ENCODE assay signal across 7 cellular contexts in genomic region chr2:134466141-134466540, GRCh38.
DNase-seq lines count a peak whose midpoint lies in the region; FAIRE-seq and TF ChIP-seq lines count a peak whose summit lies in the region.

No MANE protein-coding gene starts in this region.

- no peak overlapping the region for H3K9ac ChIP-seq in Karpas-422 (ENCODE audit: low read length)

- FAIRE-seq in urothelium cell line (lab: Jason Lieb, UNC), result peak; percentile 37

- H3K27ac ChIP-seq in Karpas-422 (ENCODE audit: low read length), result no peak overlapping the region

- H3K9me3 ChIP-seq in Karpas-422 (ENCODE audit: low read length), result no peaks in the 10 kb centered on the region

- no peaks in the 10 kb centered on the region for H3K79me2 ChIP-seq in Karpas-422 (ENCODE audit: low read length)

- no peaks in the 10 kb centered on the region for H3K9me2 ChIP-seq in Karpas-422 (replicated peaks; ENCODE audit: insufficient read depth, low read length)

- DNase-seq in Karpas-422 (peak; percentile 70), SHP77 treated with DMSO at 0.1 percent for 48 hours (lab: John Stamatoyannopoulos, UW) (peak; percentile 8), fibroblast of mammary gland (ENCODE audit: low read depth) (peak; percentile 17), urothelium cell line (ENCODE audit: low spot score) (peak; percentile 55), GOT3 (lab: John Stamatoyannopoulos, UW) (no peak), globus pallidus (ENCODE audit: low spot score) (no peak)

- TF ChIP-seq CTCF in GM12875 (IDR thresholded peaks at IDR 0.05; ENCODE audit: borderline replicate concordance, insufficient read depth, low read depth, low read length) (peak; percentile 48; the same call in 1 of the 2 replicates), fibroblast of mammary gland (conservative IDR thresholded peaks at IDR 0.05; ENCODE audit: control insufficient read depth, insufficient read depth, low read depth, low read length) (no peak)

- no peak overlapping the region for H3K4me2 ChIP-seq in Karpas-422 (ENCODE audit: low read depth, low read length, poor library complexity, severe bottlenecking)

- no peaks in the 10 kb centered on the region for H3K27me3 ChIP-seq in Karpas-422 (ENCODE audit: low read length)

- H3K36me3 ChIP-seq in Karpas-422 (ENCODE audit: insufficient read depth, low read length), result no peaks in the 10 kb centered on the region

- no peaks in the 10 kb centered on the region for H3K4me1 ChIP-seq in Karpas-422 (ENCODE audit: low read length)

- H3K4me3 ChIP-seq in GM12875 (ENCODE audit: low read depth, low read length), result no peak overlapping the region
- no peak overlapping the region for H3K4me3 ChIP-seq in Karpas-422 (ENCODE audit: low read length)
- no peak overlapping the region for H3K4me3 ChIP-seq in fibroblast of mammary gland (ENCODE audit: control insufficient read depth, low read depth, low read length)

- no peak overlapping the region for H2AFZ ChIP-seq in Karpas-422 (ENCODE audit: low read length)

- 0 out of 2 replicates have a peak, but pooled peaks cover 2% of the 10 kb centered on the region for H4K20me1 ChIP-seq in Karpas-422 (ENCODE audit: insufficient read depth, low read depth, low read length)

Comparison
In these comparisons a context has a peak if more than half of its experiments do, and no peak if none do; other contexts are left out.
1. DNase-seq: peak in Karpas-422 (single experiment), SHP77 treated with DMSO at 0.1 percent for 48 hours (single experiment), fibroblast of mammary gland (single experiment) and urothelium cell line (single experiment); none in GOT3 (single experiment) and globus pallidus (single experiment).